Comparison of ENCODE assay signal across 9 cellular contexts in the genomic region with DNA sequence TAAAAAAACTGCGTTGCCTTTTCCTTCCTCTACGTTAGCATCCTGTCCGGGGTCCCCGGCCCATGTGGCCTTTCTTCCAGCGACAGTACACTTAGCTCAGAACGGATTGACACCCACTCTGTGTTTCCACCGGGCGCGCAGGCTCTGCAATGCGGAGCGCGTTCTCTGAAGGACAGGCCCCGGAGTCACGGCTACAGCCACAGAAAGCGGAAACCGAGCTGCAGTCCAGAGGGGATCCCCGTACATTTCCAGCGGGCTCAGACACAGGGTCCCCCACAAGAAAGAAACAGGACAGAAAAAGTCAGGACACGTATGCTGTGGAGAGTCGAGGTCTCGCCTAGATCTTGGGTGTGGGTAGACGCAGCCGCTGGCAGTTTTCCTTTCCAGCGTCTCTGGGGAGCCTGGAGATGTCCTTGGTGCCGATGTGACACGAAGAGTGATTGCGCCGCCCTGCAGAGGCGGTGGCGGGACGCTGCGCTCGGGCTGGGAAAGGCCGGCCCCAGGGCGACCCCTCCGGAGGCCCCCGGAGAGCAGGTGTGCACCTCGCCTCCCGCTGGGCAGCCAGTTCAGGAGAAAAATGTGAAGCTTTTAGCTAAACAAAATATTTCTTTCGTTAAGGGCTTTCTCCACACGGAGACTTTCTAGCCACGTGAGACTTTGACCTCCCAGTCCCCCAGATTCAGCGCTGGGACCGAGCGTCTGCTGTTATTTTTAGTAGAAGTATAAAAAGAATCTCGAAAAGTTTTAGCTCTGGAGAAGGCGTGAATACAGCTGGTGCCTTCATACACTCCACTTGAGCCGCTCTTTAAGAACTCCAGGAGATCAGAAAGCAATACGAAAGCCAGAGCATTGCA. TPM values are rescaled to one million over a fixed set of nuclear protein-coding genes. Genes with fewer than 3 reads are reported as not detected.
DNase-seq lines count a peak whose midpoint lies in the region; ATAC-seq and TF ChIP-seq lines count a peak whose summit lies in the region.
"Had no signal": no experiment of that assay in that cellular context is flagged by ENCODE, and none has a peak within 500 bp of the region (broad histone marks: within the 10 kb centered on the region; RNA-seq: fewer than 3 reads in every experiment).

No MANE protein-coding gene starts in this region.

- H3K9me3 ChIP-seq in lower lobe of right lung (no peaks in the 10 kb centered on the region), stomach (no peaks in the 10 kb centered on the region)

- H3K9me3 Mint-ChIP-seq in chondrocyte (ENCODE audit: low read depth): no peaks in the 10 kb centered on the region

- H3K36me3 ChIP-seq in lower lobe of right lung (no peaks in the 10 kb centered on the region), stomach (no peaks in the 10 kb centered on the region)

- no peaks in the 10 kb centered on the region for H3K36me3 Mint-ChIP-seq in chondrocyte (ENCODE audit: low read depth)

- intact Hi-C loops in lower lobe of right lung (cut with DNase I) (no loop called here), stomach (cut with DNase I; ENCODE audit: low total_unique reads) (no loop called here)

- no peaks in the 10 kb centered on the region for H3K27me3 Mint-ChIP-seq in chondrocyte (ENCODE audit: low read depth)

- H3K27me3 ChIP-seq in lower lobe of right lung (ENCODE audit: low read depth): peaks cover 8% of the 10 kb centered on the region
- peaks cover 0 to 10% (median 0%) of the 10 kb centered on the region in 3 donors for H3K27me3 ChIP-seq in stomach

- TF ChIP-seq POLR2A in stomach (IDR thresholded peaks at IDR 0.05): no peak

- TF ChIP-seq EP300 in stomach (IDR thresholded peaks at IDR 0.05): no peak

- H3K4me1 Mint-ChIP-seq in chondrocyte (ENCODE audit: low read depth): peaks cover 65% of the 10 kb centered on the region

- H3K4me1 ChIP-seq in lower lobe of right lung (peaks cover 46% of the 10 kb centered on the region), stomach (peaks cover 18 to 72% (median 50%) of the 10 kb centered on the region in 4 donors)

- H3K4me3 ChIP-seq in lower lobe of right lung: peak overlapping the region; percentile 63
- H3K4me3 ChIP-seq in stomach: peak overlapping the region; percentile 41 to 56 (median 42)

- peak overlapping the region; percentile 93 for H3K27ac Mint-ChIP-seq in chondrocyte (ENCODE audit: unreplicated experiment)

- ATAC-seq in GM21576 (IDR thresholded peaks at IDR 0.05; ENCODE audit: unreplicated experiment): peak; percentile 25
- ATAC-seq in lower lobe of right lung: peak; percentile 66 to 70
- no peak for ATAC-seq in HG03025 (IDR thresholded peaks at IDR 0.05; ENCODE audit: low FRiP score, unreplicated experiment)

- H3K27ac ChIP-seq in lower lobe of right lung: peak overlapping the region; percentile 80
- peak overlapping the region; percentile 77 to 93 (median 86) for H3K27ac ChIP-seq in stomach

- 3 to 7% (median 4%) methylated on average over 39 to 49 of the region's 49 CpGs for WGBS in stomach, 5 donors

- DNase-seq in DMS 273 treated with DMSO at 0.1 percent for 48 hours (lab: John Stamatoyannopoulos, UW) (peak; percentile 30), SK-N-DZ (ENCODE audit: low spot score) (peak; percentile 35), chondrocyte (ENCODE audit: low spot score) (peak; percentile 66), lower lobe of right lung (peak; percentile 69), stomach (peak; percentile 50), COR-L47 (lab: John Stamatoyannopoulos, UW) (no peak)

- H3K4me3 Mint-ChIP-seq in chondrocyte (ENCODE audit: unreplicated experiment): peak overlapping the region; percentile 77

- TF ChIP-seq CTCF in chondrocyte (IDR thresholded peaks at IDR 0.05): peak; percentile 44
- TF ChIP-seq CTCF in lower lobe of right lung (IDR thresholded peaks at IDR 0.05): peak; percentile 11
- TF ChIP-seq CTCF in stomach (IDR thresholded peaks at IDR 0.05): no peak

RNA-seq across cellular contexts. Expression of gene ACKR3, which starts 1.3 kb away (rescaled TPM):
- polyA plus RNA-seq in SK-N-DZ (2014; cell fraction: cytosol; rRNA removed): 0.93 and 1.4 TPM in 2 replicates
- 1.5 and 1.9 TPM in 2 replicates for polyA plus RNA-seq in SK-N-DZ (2014; cell fraction: nucleus; rRNA removed)
- total RNA-seq in chondrocyte (56.6 to 68.8 TPM (median 57.6 TPM) in 3 replicates), lower lobe of right lung (12.6 TPM), stomach (10 to 100 TPM in 4 of 5 donors, 1 to 10 TPM in 1; 5.2 to 35.0 (median 15.1) TPM)
- 1 to 10 TPM; 5.0 to 7.3 (median 5.8) TPM for polyA plus RNA-seq in stomach
- total RNA-seq: myocyte had no signal

Comparison
In these comparisons a context has a peak if more than half of its experiments do, and no peak if none do; other contexts are left out.
1. CTCF ChIP-seq: peak in chondrocyte (single experiment) and lower lobe of right lung (single experiment); none in stomach (0 of 7).